Comparison of ENCODE assay signal across 9 cellular contexts in the genomic region with DNA sequence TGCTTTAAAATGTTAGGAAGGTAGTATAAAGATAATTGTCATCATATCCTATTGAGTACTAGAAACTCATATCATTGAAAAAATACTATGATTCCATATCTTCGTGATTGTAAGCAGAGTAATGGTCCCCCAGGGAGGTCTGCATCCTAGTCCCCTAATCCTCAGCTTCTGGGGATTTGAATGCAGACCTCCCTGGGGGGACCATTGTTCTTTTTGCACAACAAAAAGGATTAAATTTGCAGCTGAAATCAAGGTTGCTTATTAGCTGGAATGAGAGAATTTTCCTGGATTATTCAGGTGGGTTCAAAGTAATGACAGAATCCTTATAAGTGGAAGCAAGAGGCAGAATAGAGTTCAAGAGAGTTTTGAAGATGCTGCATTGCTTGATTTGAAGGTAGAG. TPM values are rescaled to one million over a fixed set of nuclear protein-coding genes. Genes with fewer than 3 reads are reported as not detected.
"Had no signal": no experiment of that assay in that cellular context is flagged by ENCODE, and none has a peak within 500 bp of the region (broad histone marks: within the 10 kb centered on the region; RNA-seq: fewer than 3 reads in every experiment).

No MANE protein-coding gene starts in this region.

- H3K4me3 Mint-ChIP-seq: H9, HFFc6 had no signal

- H3K9ac ChIP-seq: GM23248 had no signal

- H3K27ac Mint-ChIP-seq: H9, HFFc6 had no signal

- H3K27ac ChIP-seq: GM23248 had no signal

- DNase-seq: GM23248, GOT3, H7, H9, HCEC 1CT, HFFc6 had no signal

- H3K4me3 ChIP-seq: GM23248 had no signal

- ATAC-seq: HCT116 had no signal

- H2AFZ ChIP-seq: GM23248 had no signal

- H3K9me3 Mint-ChIP-seq: H9 had no signal

RNA-seq across cellular contexts. Expression of a gene that starts 26.1 kb away (rescaled TPM):
- total RNA-seq: GM23248, H1, H4, H7, H9, HFFc6 had no signal
- polyA plus RNA-seq: GM23248, H1 had no signal

RNA-seq across cellular contexts. Expression of a gene that starts 34.0 kb away (rescaled TPM):
- total RNA-seq: GM23248, H1, H4, H7, HFFc6 had no signal
- polyA plus RNA-seq: GM23248, H1 had no signal
